In genomic region chr21:30251781-30252180, GRCh38 we compare ENCODE assay signal across 31 cellular contexts. TPM values are rescaled to one million over a fixed set of nuclear protein-coding genes. Genes with fewer than 3 reads are reported as not detected.
"Had no signal": no experiment of that assay in that cellular context is flagged by ENCODE, and none has a peak within 500 bp of the region (broad histone marks: within the 10 kb centered on the region; RNA-seq: fewer than 3 reads in every experiment).

No MANE protein-coding gene starts in this region.

- H3K27ac Mint-ChIP-seq: dendritic cell treated with granulocyte-macrophage colony-stimulating factor and Interleukin-4, amounts not matched to agents 40 ng/mL and 50 ng/mL, for 4 days; effector memory CD8-positive, alpha-beta T cell; naive B cell; nephron; stimulated activated naive B cell treated with anti-CD40 and anti-IgM and Interleukin-4, amounts not matched to agents 10 μg/mL and 1 μg/mL and 100 μg/mL, for 72 hours; stimulated activated naive CD8-positive, alpha-beta T cell treated with anti-CD3 and anti-CD28 coated beads, Interleukin-15, amount 100 ng/mL, for 72 hours had no signal

- H2AFZ ChIP-seq: hepatocyte had no signal

- H3K9me3 Mint-ChIP-seq: nephron; stimulated activated naive CD8-positive, alpha-beta T cell treated with anti-CD3 and anti-CD28 coated beads, Interleukin-15, amount 100 ng/mL, for 72 hours had no signal

- H3K4me3 ChIP-seq: gastroesophageal sphincter, hepatocyte, lung, pancreas, prostate gland, right lobe of liver, spleen, testis, tibial nerve had no signal

- H3K4me1 ChIP-seq: gastroesophageal sphincter, pancreas, prostate gland, right lobe of liver, spleen, testis, tibial nerve had no signal

- H3K9me3 ChIP-seq: gastroesophageal sphincter, pancreas, prostate gland, right lobe of liver, testis had no signal

- H3K4me1 Mint-ChIP-seq: naive B cell; nephron; stimulated activated naive B cell treated with anti-CD40 and anti-IgM and Interleukin-4, amounts not matched to agents 10 μg/mL and 1 μg/mL and 100 μg/mL, for 72 hours; stimulated activated naive CD8-positive, alpha-beta T cell treated with anti-CD3 and anti-CD28 coated beads, Interleukin-15, amount 100 ng/mL, for 72 hours had no signal

- H3K27ac ChIP-seq: gastroesophageal sphincter, hepatocyte, pancreas, prostate gland, right lobe of liver, spleen, testis, tibial nerve had no signal

- ATAC-seq: effector memory CD8-positive, alpha-beta T cell; gastroesophageal sphincter; left colon; left ventricle myocardium superior; pancreas; right lobe of liver; stimulated activated naive B cell treated with anti-CD40 and anti-IgM and Interleukin-4, amounts not matched to agents 10 μg/mL and 1 μg/mL and 100 μg/mL, for 72 hours; stimulated activated naive CD8-positive, alpha-beta T cell treated with anti-CD3 and anti-CD28 coated beads, Interleukin-15, amount 100 ng/mL, for 72 hours had no signal

- H3K36me3 ChIP-seq: gastroesophageal sphincter, pancreas, prostate gland, right lobe of liver, spleen, tibial nerve had no signal

- H3K27me3 ChIP-seq: gastroesophageal sphincter, hepatocyte, pancreas, right lobe of liver, spleen, testis, tibial nerve had no signal

- H3K27me3 Mint-ChIP-seq: dendritic cell treated with granulocyte-macrophage colony-stimulating factor and Interleukin-4, amounts not matched to agents 40 ng/mL and 50 ng/mL, for 4 days; effector memory CD8-positive, alpha-beta T cell; naive B cell; stimulated activated naive B cell treated with anti-CD40 and anti-IgM and Interleukin-4, amounts not matched to agents 10 μg/mL and 1 μg/mL and 100 μg/mL, for 72 hours; stimulated activated naive CD8-positive, alpha-beta T cell treated with anti-CD3 and anti-CD28 coated beads, Interleukin-15, amount 100 ng/mL, for 72 hours had no signal

- DNase-seq: effector memory CD8-positive, alpha-beta T cell; glutamatergic neuron; kidney; left colon; left ventricle myocardium superior; mesendoderm; naive B cell; occipital lobe; pancreas; retina; right lobe of liver; spleen; stimulated activated CD4-positive, alpha-beta T cell treated with anti-CD3 and anti-CD28 coated beads, Interleukin-15, amount 100 ng/mL, for 24 hours; stimulated activated CD4-positive, alpha-beta T cell treated with anti-CD3 and anti-CD28 coated beads, Interleukin-1b, Interleukin-23, amount 100 ng/mL, for 48 hours; stimulated activated CD4-positive, alpha-beta T cell treated with anti-CD3 and anti-CD28 coated beads, Interleukin-4, amount 100 ng/mL, for 24 hours; stimulated activated naive B cell treated with anti-CD40 and anti-IgM and Interleukin-4, amounts not matched to agents 10 μg/mL and 1 μg/mL and 100 μg/mL, for 72 hours; stimulated activated naive CD8-positive, alpha-beta T cell treated with anti-CD3 and anti-CD28 coated beads, Interleukin-15, amount 100 ng/mL, for 72 hours; testis had no signal

- H3K4me2 ChIP-seq: hepatocyte had no signal

- H3K79me2 ChIP-seq: hepatocyte had no signal

- H3K4me3 Mint-ChIP-seq: dendritic cell treated with granulocyte-macrophage colony-stimulating factor and Interleukin-4, amounts not matched to agents 40 ng/mL and 50 ng/mL, for 4 days; effector memory CD8-positive, alpha-beta T cell; naive B cell; nephron; stimulated activated naive B cell treated with anti-CD40 and anti-IgM and Interleukin-4, amounts not matched to agents 10 μg/mL and 1 μg/mL and 100 μg/mL, for 72 hours; stimulated activated naive CD8-positive, alpha-beta T cell treated with anti-CD3 and anti-CD28 coated beads, Interleukin-15, amount 100 ng/mL, for 72 hours had no signal

- H3K36me3 Mint-ChIP-seq: naive B cell; stimulated activated naive B cell treated with anti-CD40 and anti-IgM and Interleukin-4, amounts not matched to agents 10 μg/mL and 1 μg/mL and 100 μg/mL, for 72 hours had no signal

RNA-seq across cellular contexts. Expression of gene KRTAP24-1, which starts 31.0 kb away (rescaled TPM):
- total RNA-seq: epithelial cell of proximal tubule, fibroblast of lung, fibroblast of villous mesenchyme, gastroesophageal sphincter, hepatocyte, kidney, left colon, left ventricle myocardium superior, lung, occipital lobe, pancreas, prostate gland, right lobe of liver, skeletal muscle tissue, spleen, subcutaneous adipose tissue, testis, tibial nerve, ureter had no signal
- polyA plus RNA-seq: fibroblast of lung, hepatocyte, lung, pancreas, spleen had no signal

RNA-seq across cellular contexts. Expression of gene CLDN8, which starts 35.9 kb away (rescaled TPM):
- total RNA-seq: epithelial cell of proximal tubule, fibroblast of lung, fibroblast of villous mesenchyme, left ventricle myocardium superior, occipital lobe, right lobe of liver, skeletal muscle tissue, spleen, testis, tibial nerve had no signal
- polyA plus RNA-seq: fibroblast of lung, spleen had no signal

RNA-seq across cellular contexts. Expression of gene KRTAP25-1, which starts 37.5 kb away (rescaled TPM):
- total RNA-seq: epithelial cell of proximal tubule, fibroblast of lung, fibroblast of villous mesenchyme, gastroesophageal sphincter, hepatocyte, kidney, left colon, left ventricle myocardium superior, lung, occipital lobe, pancreas, prostate gland, right lobe of liver, skeletal muscle tissue, spleen, subcutaneous adipose tissue, testis, tibial nerve, ureter had no signal
- polyA plus RNA-seq: fibroblast of lung, hepatocyte, lung, pancreas, spleen had no signal
